16 cellular contexts compared by ENCODE assay signal in genomic region chr10:11831520-11831951, GRCh38. TPM values are rescaled to one million over a fixed set of nuclear protein-coding genes. Genes with fewer than 3 reads are reported as not detected.
A peak's percentile ranks its signal among the peaks of the same experiment; 100 is the strongest.
DNase-seq lines count a peak whose midpoint lies in the region; ATAC-seq, FAIRE-seq and TF ChIP-seq lines count a peak whose summit lies in the region.
"Had no signal": no experiment of that assay in that cellular context is flagged by ENCODE, and none has a peak within 500 bp of the region (broad histone marks: within the 10 kb centered on the region; RNA-seq: fewer than 3 reads in every experiment).

No MANE protein-coding gene starts in this region.

- peak overlapping the region; percentile 60 for H3K27ac Mint-ChIP-seq in osteocyte (ENCODE audit: unreplicated experiment)
- no peak overlapping the region for H3K27ac Mint-ChIP-seq in stimulated activated effector memory CD8-positive, alpha-beta T cell treated with anti-CD3 and anti-CD28 coated beads, Interleukin-12 subunit alpha, Interleukin-12 subunit beta, amount 100 ng/mL, for 72 hours
- H3K27ac Mint-ChIP-seq: activated CD4-positive, alpha-beta memory T cell treated with anti-CD3 and anti-CD28 coated beads, Interleukin-2, amount 10 ng/mL, durations not matched to agents 7 days and 5 days; activated T-helper 2 cell treated with anti-CD3 and anti-CD28 coated beads, Interferon-gamma antibody, Interleukin-2, Interleukin-4, amounts not matched to agents 10 μg/mL and 5 μg/mL and 100 μg/mL, durations not matched to agents 14 hours and 24 hours and 36 hours had no signal

- no peak overlapping the region for H3K4me3 Mint-ChIP-seq in osteocyte (ENCODE audit: unreplicated experiment)
- H3K4me3 Mint-ChIP-seq in stimulated activated effector memory CD8-positive, alpha-beta T cell treated with anti-CD3 and anti-CD28 coated beads, Interleukin-12 subunit alpha, Interleukin-12 subunit beta, amount 100 ng/mL, for 72 hours = no peak overlapping the region
- H3K4me3 Mint-ChIP-seq: activated CD4-positive, alpha-beta memory T cell treated with anti-CD3 and anti-CD28 coated beads, Interleukin-2, amount 10 ng/mL, durations not matched to agents 7 days and 5 days had no signal

- H3K27me3 Mint-ChIP-seq in osteocyte (ENCODE audit: unreplicated experiment) = peaks cover 10% of the 10 kb centered on the region

- H3K27me3 ChIP-seq in HUES48 (ENCODE audit: control insufficient read depth, insufficient read depth, low read length) = no peaks in the 10 kb centered on the region
- no peaks in the 10 kb centered on the region for H3K27me3 ChIP-seq in iPS-20b (ENCODE audit: insufficient read depth, low read length)
- H3K27me3 ChIP-seq in psoas muscle (ENCODE audit: insufficient read depth in 3 of 3, low read length in 2 of 3) = no peaks in the 10 kb centered on the region
- H3K27me3 ChIP-seq: testis had no signal

- intact Hi-C loops in psoas muscle (cut with DNase I) = no loop called here

- H3K9me3 ChIP-seq in HUES48 (ENCODE audit: control insufficient read depth, insufficient read depth, low read length) (no peaks in the 10 kb centered on the region), iPS-20b (ENCODE audit: insufficient read depth, low read depth, low read length) (no peaks in the 10 kb centered on the region), psoas muscle (no peaks in the 10 kb centered on the region)
- H3K9me3 ChIP-seq: BE2C, SK-N-SH, testis had no signal

- H3K4me1 Mint-ChIP-seq in osteocyte (ENCODE audit: unreplicated experiment) = peaks cover 5% of the 10 kb centered on the region
- no peaks in the 10 kb centered on the region for H3K4me1 Mint-ChIP-seq in stimulated activated effector memory CD8-positive, alpha-beta T cell treated with anti-CD3 and anti-CD28 coated beads, Interleukin-12 subunit alpha, Interleukin-12 subunit beta, amount 100 ng/mL, for 72 hours
- H3K4me1 Mint-ChIP-seq: activated CD4-positive, alpha-beta memory T cell treated with anti-CD3 and anti-CD28 coated beads, Interleukin-2, amount 10 ng/mL, durations not matched to agents 7 days and 5 days had no signal

- peaks cover 27% of the 10 kb centered on the region for H3K4me1 ChIP-seq in HUES48 (ENCODE audit: control insufficient read depth, insufficient read depth, low read length)
- peaks cover 12% of the 10 kb centered on the region for H3K4me1 ChIP-seq in iPS-20b (ENCODE audit: insufficient read depth, low read length)
- H3K4me1 ChIP-seq in psoas muscle = no peaks in the 10 kb centered on the region
- H3K4me1 ChIP-seq: BE2C, testis had no signal

- H3K36me3 ChIP-seq in HUES48 (ENCODE audit: control insufficient read depth, insufficient read depth, low read length) = no peaks in the 10 kb centered on the region
- no peaks in the 10 kb centered on the region for H3K36me3 ChIP-seq in iPS-20b (ENCODE audit: insufficient read depth, low read depth, low read length)
- no peaks in the 10 kb centered on the region for H3K36me3 ChIP-seq in psoas muscle (ENCODE audit: insufficient read depth in 1 of 2, low read depth in 1 of 2)
- H3K36me3 ChIP-seq: BE2C had no signal

- FAIRE-seq in GM19239 (lab: Jason Lieb, UNC) = no peak

- H3K9ac ChIP-seq in HUES48 (ENCODE audit: low read depth, low read length) (no peak overlapping the region), iPS-20b (ENCODE audit: low read depth, low read length) (0 out of 2 replicates have a peak overlapping the region, but pooled peaks have one; percentile 21)
- H3K9ac ChIP-seq: SK-N-SH had no signal

- DNase-seq in osteocyte (ENCODE audit: extremely low spot score, unreplicated experiment) = no peak
- no peak for DNase-seq in caudate nucleus (lab: John Stamatoyannopoulos, UW)
- DNase-seq in stimulated activated effector memory CD8-positive, alpha-beta T cell treated with anti-CD3 and anti-CD28 coated beads, Interleukin-12 subunit alpha, Interleukin-12 subunit beta, amount 100 ng/mL, for 72 hours (ENCODE audit: low spot score in 2 of 2) = no peak
- DNase-seq in psoas muscle = no peak
- no peak for DNase-seq in GM19239 (ENCODE audit: insufficient read length, low spot score)
- DNase-seq: activated CD4-positive, alpha-beta memory T cell treated with anti-CD3 and anti-CD28 coated beads, Interleukin-2, amount 10 ng/mL, durations not matched to agents 7 days and 5 days; BE2C; DND-41; foreskin melanocyte; NCI-H2081 treated with DMSO at 0.1 percent for 48 hours; SK-N-SH; testis had no signal

- TF ChIP-seq CTCF in VCaP (conservative IDR thresholded peaks at IDR 0.05) = no peak
- TF ChIP-seq CTCF in osteocyte (IDR thresholded peaks at IDR 0.05) = no peak
- TF ChIP-seq CTCF in psoas muscle (IDR thresholded peaks at IDR 0.05) = no peak

- H3K4me3 ChIP-seq in HUES48 (ENCODE audit: low read depth, low read length) (no peak overlapping the region), iPS-20b (ENCODE audit: low read length) (no peak overlapping the region), psoas muscle (no peak overlapping the region)
- H3K4me3 ChIP-seq: testis had no signal

- H3K27ac ChIP-seq in HUES48 (ENCODE audit: low read depth, low read length) (peak overlapping the region; percentile 60), VCaP (peak overlapping the region; percentile 69), iPS-20b (ENCODE audit: low read length) (no peak overlapping the region), caudate nucleus (ENCODE audit: low read depth, low read length) (no peak overlapping the region), psoas muscle (no peak overlapping the region)
- H3K27ac ChIP-seq: testis had no signal

- 59 to 69% (median 60%) methylated on average over 7 of the region's 7 CpGs for WGBS in psoas muscle, 3 donors

- H3K36me3 Mint-ChIP-seq in osteocyte (ENCODE audit: unreplicated experiment) = peaks cover 2% of the 10 kb centered on the region
- no peaks in the 10 kb centered on the region for H3K36me3 Mint-ChIP-seq in stimulated activated effector memory CD8-positive, alpha-beta T cell treated with anti-CD3 and anti-CD28 coated beads, Interleukin-12 subunit alpha, Interleukin-12 subunit beta, amount 100 ng/mL, for 72 hours

- no peak for ATAC-seq in stimulated activated effector memory CD8-positive, alpha-beta T cell treated with anti-CD3 and anti-CD28 coated beads, Interleukin-12 subunit alpha, Interleukin-12 subunit beta, amount 100 ng/mL, for 72 hours
- no peak for ATAC-seq in psoas muscle

- no peaks in the 10 kb centered on the region for H3K9me3 Mint-ChIP-seq in osteocyte (ENCODE audit: unreplicated experiment)
- no peaks in the 10 kb centered on the region for H3K9me3 Mint-ChIP-seq in stimulated activated effector memory CD8-positive, alpha-beta T cell treated with anti-CD3 and anti-CD28 coated beads, Interleukin-12 subunit alpha, Interleukin-12 subunit beta, amount 100 ng/mL, for 72 hours
- H3K9me3 Mint-ChIP-seq: activated CD4-positive, alpha-beta memory T cell treated with anti-CD3 and anti-CD28 coated beads, Interleukin-2, amount 10 ng/mL, durations not matched to agents 7 days and 5 days; activated T-helper 2 cell treated with anti-CD3 and anti-CD28 coated beads, Interferon-gamma antibody, Interleukin-2, Interleukin-4, amounts not matched to agents 10 μg/mL and 5 μg/mL and 100 μg/mL, durations not matched to agents 14 hours and 24 hours and 36 hours had no signal

RNA-seq across cellular contexts. Expression of gene PROSER2, which starts 8.4 kb away (rescaled TPM):
- total RNA-seq in osteocyte = 7.1 and 8.8 TPM in 2 replicates
- total RNA-seq in psoas muscle = 1 to 10 TPM in 3 of 4 donors, under 1 TPM in 1; 0.91 to 2.8 (median 1.6) TPM
- polyA plus RNA-seq in psoas muscle = 1 to 10 TPM in 1 of 3 donors, under 1 TPM in 2; 0.63 to 1.6 (median 0.70) TPM

Comparison
In these comparisons a context has a peak if more than half of its experiments do, and no peak if none do; other contexts are left out.
1. H3K27ac ChIP-seq: peak in HUES48 (single experiment) and VCaP (single experiment); none in iPS-20b (single experiment), caudate nucleus (single experiment) and psoas muscle (single experiment).